Comparison of ENCODE assay signal across 26 cellular contexts in genomic region chr15:91930092-91930491, GRCh38.
"Had no signal": no experiment of that assay in that cellular context is flagged by ENCODE, and none has a peak within 500 bp of the region (broad histone marks: within the 10 kb centered on the region; RNA-seq: fewer than 3 reads in every experiment).

No MANE protein-coding gene starts in this region.

- H3K4me3 Mint-ChIP-seq: activated naive CD4-positive, alpha-beta T cell treated with anti-CD3 and anti-CD28 coated beads, Interleukin-2, amount 10 ng/mL, durations not matched to agents 7 days and 5 days; activated naive CD8-positive, alpha-beta T cell treated with anti-CD3 and anti-CD28 coated beads, Interleukin-2, amount 10 ng/mL, durations not matched to agents 7 days and 5 days; activated T-helper 1 cell treated with anti-CD3 and anti-CD28 coated beads, Interleukin-12 subunit alpha, Interleukin-12 subunit beta, Interleukin-2, Interleukin-4 antibody, amounts not matched to agents 30 ng/mL and 10 ng/mL and 1 ng/mL, durations not matched to agents 14 hours and 24 hours and 36 hours; central memory CD8-positive, alpha-beta T cell; dendritic cell treated with granulocyte-macrophage colony-stimulating factor and Interleukin-4, amounts not matched to agents 40 ng/mL and 50 ng/mL, for 4 days; endodermal cell; memory B cell; naive thymus-derived CD4-positive, alpha-beta T cell had no signal

- H3K36me3 Mint-ChIP-seq: memory B cell had no signal

- DNase-seq: activated CD4-positive, alpha-beta T cell treated with anti-CD3 and anti-CD28 coated beads for 4 hours; activated CD4-positive, alpha-beta T cell treated with anti-CD3 and anti-CD28 coated beads, Interleukin-2, amount 50 U/mL, for 4 hours; activated effector memory CD4-positive, alpha-beta T cell treated with anti-CD3 and anti-CD28 coated beads, Interleukin-2, amount 50 U/mL, for 16 hours; activated naive CD4-positive, alpha-beta T cell treated with anti-CD3 and anti-CD28 coated beads, Interleukin-2, amount 10 ng/mL, durations not matched to agents 7 days and 5 days; activated naive CD8-positive, alpha-beta T cell treated with anti-CD3 and anti-CD28 coated beads, Interleukin-2, amount 10 ng/mL, durations not matched to agents 7 days and 5 days; amniotic stem cell; brain microvascular endothelial cell; endodermal cell; foreskin keratinocyte; midbrain; naive thymus-derived CD4-positive, alpha-beta T cell; ovary; retina; stimulated activated CD4-positive, alpha-beta T cell treated with anti-CD3 and anti-CD28 coated beads, Interleukin-1b, Interleukin-23, amount 100 ng/mL, for 48 hours; stimulated activated naive CD4-positive, alpha-beta T cell; T-helper 9 cell had no signal

- H3K4me3 ChIP-seq: esophagus muscularis mucosa, ovary, prostate gland, smooth muscle cell, tibial nerve, uterus had no signal

- H3K27me3 ChIP-seq: brain microvascular endothelial cell, esophagus muscularis mucosa, foreskin keratinocyte, ovary, tibial nerve, uterus had no signal

- H3K27me3 Mint-ChIP-seq: activated naive CD4-positive, alpha-beta T cell treated with anti-CD3 and anti-CD28 coated beads, Interleukin-2, amount 10 ng/mL, durations not matched to agents 7 days and 5 days; activated naive CD8-positive, alpha-beta T cell treated with anti-CD3 and anti-CD28 coated beads, Interleukin-2, amount 10 ng/mL, durations not matched to agents 7 days and 5 days; central memory CD8-positive, alpha-beta T cell; dendritic cell treated with granulocyte-macrophage colony-stimulating factor and Interleukin-4, amounts not matched to agents 40 ng/mL and 50 ng/mL, for 4 days; naive thymus-derived CD4-positive, alpha-beta T cell had no signal

- H3K27ac Mint-ChIP-seq: activated naive CD4-positive, alpha-beta T cell treated with anti-CD3 and anti-CD28 coated beads, Interleukin-2, amount 10 ng/mL, durations not matched to agents 7 days and 5 days; activated naive CD8-positive, alpha-beta T cell treated with anti-CD3 and anti-CD28 coated beads, Interleukin-2, amount 10 ng/mL, durations not matched to agents 7 days and 5 days; activated T-helper 1 cell treated with anti-CD3 and anti-CD28 coated beads, Interleukin-12 subunit alpha, Interleukin-12 subunit beta, Interleukin-2, Interleukin-4 antibody, amounts not matched to agents 30 ng/mL and 10 ng/mL and 1 ng/mL, durations not matched to agents 14 hours and 24 hours and 36 hours; dendritic cell treated with granulocyte-macrophage colony-stimulating factor and Interleukin-4, amounts not matched to agents 40 ng/mL and 50 ng/mL, for 4 days; endodermal cell; memory B cell had no signal

- H3K4me1 ChIP-seq: foreskin keratinocyte had no signal

- ATAC-seq: foreskin keratinocyte; naive thymus-derived CD4-positive, alpha-beta T cell had no signal

- H3K4me2 ChIP-seq: smooth muscle cell had no signal

- H3K4me1 Mint-ChIP-seq: memory B cell had no signal

- H3K27ac ChIP-seq: brain microvascular endothelial cell, foreskin keratinocyte, ovary, prostate gland, uterus, VCaP had no signal

- H3K36me3 ChIP-seq: brain microvascular endothelial cell, esophagus muscularis mucosa, ovary, prostate gland, tibial nerve, uterus had no signal

- H3K9me3 ChIP-seq: esophagus muscularis mucosa, ovary, prostate gland, tibial nerve, uterus had no signal

- H3K9me3 Mint-ChIP-seq: activated T-helper 1 cell treated with anti-CD3 and anti-CD28 coated beads, Interleukin-12 subunit alpha, Interleukin-12 subunit beta, Interleukin-2, Interleukin-4 antibody, amounts not matched to agents 30 ng/mL and 10 ng/mL and 1 ng/mL, durations not matched to agents 14 hours and 24 hours and 36 hours; central memory CD8-positive, alpha-beta T cell; dendritic cell treated with granulocyte-macrophage colony-stimulating factor and Interleukin-4, amounts not matched to agents 40 ng/mL and 50 ng/mL, for 4 days; endodermal cell had no signal
